12 cellular contexts compared by ENCODE assay signal in genomic region chr18:52869349-52869923, GRCh38.
DNase-seq lines count a peak whose midpoint lies in the region; ATAC-seq and TF ChIP-seq lines count a peak whose summit lies in the region.
"Had no signal": no experiment of that assay in that cellular context is flagged by ENCODE, and none has a peak within 500 bp of the region (broad histone marks: within the 10 kb centered on the region; RNA-seq: fewer than 3 reads in every experiment).

No MANE protein-coding gene starts in this region.

- no peak overlapping the region for H2BK5ac ChIP-seq in mesendoderm (ENCODE audit: low read length)

- H3K4me1 Mint-ChIP-seq in endodermal cell: peaks cover 6% of the 10 kb centered on the region
- H3K4me1 Mint-ChIP-seq: B cell, IgD-negative memory B cell had no signal

- H3K18ac ChIP-seq in mesendoderm (ENCODE audit: low read length): no peak overlapping the region

- peak overlapping the region; percentile 25 for H3K56ac ChIP-seq in mesendoderm (ENCODE audit: low read length)

- H2AK5ac ChIP-seq in mesendoderm (ENCODE audit: low read length): no peak overlapping the region

- H4K5ac ChIP-seq in mesendoderm (ENCODE audit: low read length): no peak overlapping the region

- H3K23ac ChIP-seq in mesendoderm (ENCODE audit: low read length): no peak overlapping the region

- no peak overlapping the region for H2BK15ac ChIP-seq in mesendoderm (replicated peaks; ENCODE audit: low read depth)

- H3K27me3 ChIP-seq in endodermal cell (ENCODE audit: control insufficient read depth, insufficient read depth, low read length, poor library complexity, severe bottlenecking) (no peaks in the 10 kb centered on the region), mesendoderm (ENCODE audit: insufficient read depth, low read length, poor library complexity) (no peaks in the 10 kb centered on the region), aorta (ENCODE audit: control insufficient read depth in 1 of 2, insufficient read depth in 2 of 2, low read length in 1 of 2) (no peaks in the 10 kb centered on the region)
- H3K27me3 ChIP-seq: BLaER1 treated with 17β-estradiol and CSF1 and Interleukin-3, amounts not matched to agents 10 nM and 100 nM had no signal

- H3K79me1 ChIP-seq in mesendoderm (ENCODE audit: low read length): no peaks in the 10 kb centered on the region

- H3K9me3 ChIP-seq in endodermal cell (ENCODE audit: control insufficient read depth, low read length) (no peaks in the 10 kb centered on the region), aorta (ENCODE audit: control insufficient read depth, low read length) (no peaks in the 10 kb centered on the region)
- H3K9me3 ChIP-seq: HAP-1 had no signal

- H3K4me3 ChIP-seq in endodermal cell (ENCODE audit: low read length) (no peak overlapping the region), mesendoderm (ENCODE audit: low read length) (no peak overlapping the region), aorta (ENCODE audit: low read length in 2 of 2) (no peak overlapping the region)
- H3K4me3 ChIP-seq: BLaER1 treated with 17β-estradiol and CSF1 and Interleukin-3, amounts not matched to agents 10 nM and 100 nM; HAP-1 had no signal

- no peak overlapping the region for H3K4me2 ChIP-seq in mesendoderm (ENCODE audit: low read length)
- H3K4me2 ChIP-seq: BLaER1 treated with 17β-estradiol and CSF1 and Interleukin-3, amounts not matched to agents 10 nM and 100 nM had no signal

- H3K9me3 Mint-ChIP-seq in endodermal cell: no peaks in the 10 kb centered on the region

- H2BK120ac ChIP-seq in mesendoderm (ENCODE audit: low read depth, low read length): no peak overlapping the region

- H3K9ac ChIP-seq in endodermal cell (ENCODE audit: extremely low read depth, low read length, poor library complexity, severe bottlenecking) (no peak overlapping the region), mesendoderm (ENCODE audit: low read length) (no peak overlapping the region)
- H3K9ac ChIP-seq: BLaER1 treated with 17β-estradiol and CSF1 and Interleukin-3, amounts not matched to agents 10 nM and 100 nM had no signal

- H3K27me3 Mint-ChIP-seq in endodermal cell (ENCODE audit: insufficient read depth): no peaks in the 10 kb centered on the region
- H3K27me3 Mint-ChIP-seq: B cell, IgD-negative memory B cell had no signal

- peak; percentile 37 for DNase-seq in NCI-H446 treated with DMSO at 0.1 percent for 48 hours (lab: John Stamatoyannopoulos, UW)
- DNase-seq in endodermal cell: peak; percentile 39
- no peak for DNase-seq in mesendoderm
- DNase-seq in aorta: no peak
- DNase-seq in NCI-H1694 (lab: John Stamatoyannopoulos, UW): no peak
- DNase-seq: CD8-positive, alpha-beta T cell had no signal

- WGBS in endodermal cell (ENCODE audit: insufficient coverage in 1 of 2, insufficient read length in 1 of 2), 2 experiments: 95 to 97% methylated on average over 5 to 9 of the region's 9 CpGs
- no CpG with 5 or more reads among the region's 9 CpGs for WGBS in mesendoderm (ENCODE audit: extremely low coverage, insufficient coverage, low lambda C conversion rate)
- WGBS in aorta, 2 donors: 68 to 71% methylated on average over 9 of the region's 9 CpGs

- H3K27ac Mint-ChIP-seq in endodermal cell: no peak overlapping the region
- H3K27ac Mint-ChIP-seq: B cell; CD8-positive, alpha-beta T cell; IgD-negative memory B cell had no signal

- no peaks in the 10 kb centered on the region for H3K36me3 Mint-ChIP-seq in endodermal cell (ENCODE audit: low read depth)
- H3K36me3 Mint-ChIP-seq: CD8-positive, alpha-beta T cell; IgD-negative memory B cell had no signal

- TF ChIP-seq CTCF in endodermal cell (conservative IDR thresholded peaks at IDR 0.05): no peak

- H3K27ac ChIP-seq in endodermal cell (ENCODE audit: low read depth, low read length) (no peak overlapping the region), mesendoderm (ENCODE audit: low read depth, low read length) (no peak overlapping the region), aorta (ENCODE audit: low read depth in 1 of 2, low read length in 2 of 2) (no peak overlapping the region)
- H3K27ac ChIP-seq: BLaER1 treated with 17β-estradiol and CSF1 and Interleukin-3, amounts not matched to agents 10 nM and 100 nM; HL-60 had no signal

- ATAC-seq in aorta (ENCODE audit: low FRiP score) (peak; percentile 54), HG03378 (IDR thresholded peaks at IDR 0.05; ENCODE audit: unreplicated experiment) (no peak)
- ATAC-seq: CD8-positive, alpha-beta T cell had no signal

- H3K79me2 ChIP-seq in mesendoderm (ENCODE audit: control insufficient read depth, insufficient read depth, low read length): no peaks in the 10 kb centered on the region

- H3K36me3 ChIP-seq in endodermal cell (ENCODE audit: control insufficient read depth, insufficient read depth, low read length) (no peaks in the 10 kb centered on the region), mesendoderm (ENCODE audit: control insufficient read depth, insufficient read depth, low read length) (no peaks in the 10 kb centered on the region), aorta (ENCODE audit: control insufficient read depth in 1 of 2, insufficient read depth in 2 of 2, low read length in 1 of 2) (no peaks in the 10 kb centered on the region)
- H3K36me3 ChIP-seq: BLaER1 treated with 17β-estradiol and CSF1 and Interleukin-3, amounts not matched to agents 10 nM and 100 nM; HAP-1 had no signal

- no peak overlapping the region for H3K4me3 Mint-ChIP-seq in endodermal cell
- H3K4me3 Mint-ChIP-seq: B cell; CD8-positive, alpha-beta T cell; IgD-negative memory B cell had no signal

- H3K4ac ChIP-seq in mesendoderm (ENCODE audit: low read depth, low read length): no peak overlapping the region

- no peak overlapping the region for H4K8ac ChIP-seq in mesendoderm (ENCODE audit: low read depth, low read length)

- intact Hi-C loops in aorta (cut with DNase I): no loop called here

- H3K4me1 ChIP-seq in endodermal cell (ENCODE audit: control insufficient read depth, insufficient read depth, low read length) (no peaks in the 10 kb centered on the region), mesendoderm (ENCODE audit: control insufficient read depth, low read depth, low read length) (no peaks in the 10 kb centered on the region), aorta (ENCODE audit: control insufficient read depth in 1 of 2, insufficient read depth in 2 of 2, low read length in 2 of 2) (no peaks in the 10 kb centered on the region)
- H3K4me1 ChIP-seq: HAP-1 had no signal

Comparison
In these comparisons a context has a peak if more than half of its experiments do, and no peak if none do; other contexts are left out.
1. DNase-seq: peak in NCI-H446 treated with DMSO at 0.1 percent for 48 hours (single experiment) and endodermal cell (single experiment); none in mesendoderm (single experiment), aorta (0 of 2) and NCI-H1694 (single experiment).